ENCODE assay signal across 21 cellular contexts in the genomic region with DNA sequence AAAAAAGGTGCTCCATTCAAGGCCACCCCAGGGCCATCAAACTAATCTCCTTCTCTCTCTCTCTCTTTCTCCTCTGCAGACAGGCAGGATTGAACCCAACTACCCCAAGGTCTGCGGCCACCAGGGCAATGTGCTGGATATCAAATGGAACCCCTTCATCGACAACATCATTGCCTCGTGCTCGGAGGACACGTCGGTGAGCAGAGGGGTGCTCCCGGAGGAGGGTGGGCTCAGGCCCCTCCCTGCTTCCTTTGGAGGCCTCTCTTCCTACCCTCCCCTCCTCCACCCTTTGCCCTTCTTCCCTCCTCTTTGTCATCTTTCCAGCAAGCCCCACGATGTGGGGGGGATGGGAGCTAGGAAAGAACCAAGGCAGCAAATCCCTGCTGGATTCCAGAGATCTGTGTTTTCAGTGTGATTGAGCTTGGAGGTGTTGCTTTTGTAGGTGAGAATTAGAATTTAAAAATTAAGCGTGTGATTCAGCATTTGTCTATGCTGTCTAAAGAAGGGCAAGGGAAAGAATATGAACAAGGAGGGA.
A peak's percentile ranks its signal among the peaks of the same experiment; 100 is the strongest.
DNase-seq lines count a peak whose midpoint lies in the region; ATAC-seq, FAIRE-seq and TF ChIP-seq lines count a peak whose summit lies in the region.
"Had no signal": no experiment of that assay in that cellular context is flagged by ENCODE, and none has a peak within 500 bp of the region (broad histone marks: within the 10 kb centered on the region; RNA-seq: fewer than 3 reads in every experiment).

No MANE protein-coding gene starts in this region.

- no peak for TF ChIP-seq CTCF in type B pancreatic cell (conservative IDR thresholded peaks at IDR 0.05)

- no peaks in the 10 kb centered on the region for H3K79me1 ChIP-seq in mesendoderm (ENCODE audit: low read length)

- no peak overlapping the region for H3K4me3 ChIP-seq in mesendoderm (ENCODE audit: low read length)
- H3K4me3 ChIP-seq in GM23248 = no peak overlapping the region
- H3K4me3 ChIP-seq: A549 had no signal

- peak overlapping the region; percentile 45 for H3K23ac ChIP-seq in mesendoderm (ENCODE audit: low read length)

- DNase-seq in HTR-8/SVneo (ENCODE audit: insufficient read length, low spot score) (no peak), mesendoderm (peak; percentile 54), type B pancreatic cell (ENCODE audit: extremely low spot score, unreplicated experiment) (no peak), RCC 7860 (ENCODE audit: low spot score) (no peak), GM23248 (no peak)
- DNase-seq: EL, GF-D8, H7, HFFc6, NCI-H1105 treated with DMSO at 0.1 percent for 48 hours, NCI-H2029 treated with DMSO at 0.1 percent for 48 hours, NCI-H226, NCI-H524 treated with DMSO at 0.1 percent for 48 hours, SIG-M5, SK-N-SH had no signal

- H3K18ac ChIP-seq in mesendoderm (ENCODE audit: low read length) = no peak overlapping the region

- H3K4me3 Mint-ChIP-seq in activated T-helper 17 cell treated with anti-CD3 and anti-CD28 coated beads, Interleukin-2, amount 50 U/mL, for 72 hours = no peak overlapping the region
- no peak overlapping the region for H3K4me3 Mint-ChIP-seq in type B pancreatic cell
- H3K4me3 Mint-ChIP-seq: B cell, HFFc6, IgD-negative memory B cell had no signal

- no peaks in the 10 kb centered on the region for H3F3A ChIP-seq in GM23248 (ENCODE audit: insufficient read depth)

- no peak overlapping the region for H4K8ac ChIP-seq in mesendoderm (ENCODE audit: low read depth, low read length)

- in situ Hi-C loops in GM23248 (cut with MboI) = no loop called here

- no peak overlapping the region for H2BK15ac ChIP-seq in mesendoderm (replicated peaks; ENCODE audit: low read depth)

- H3K4ac ChIP-seq in mesendoderm (ENCODE audit: low read depth, low read length) = no peak overlapping the region

- peak; percentile 16 for FAIRE-seq in HTR-8/SVneo (lab: Jason Lieb, UNC)
- no peak for FAIRE-seq in RCC 7860 (lab: Jason Lieb, UNC)
- FAIRE-seq: A549, GM19239 had no signal

- no peak overlapping the region for H3K4me2 ChIP-seq in mesendoderm (ENCODE audit: low read length)
- no peak overlapping the region for H3K4me2 ChIP-seq in GM23248 (ENCODE audit: unreplicated experiment)
- H3K4me2 ChIP-seq: A549, SK-N-SH had no signal

- H3K56ac ChIP-seq in mesendoderm (ENCODE audit: low read length) = peak overlapping the region; percentile 70

- peak overlapping the region; percentile 4 for H3K27ac Mint-ChIP-seq in activated T-helper 17 cell treated with anti-CD3 and anti-CD28 coated beads, Interleukin-2, amount 50 U/mL, for 72 hours
- no peak overlapping the region for H3K27ac Mint-ChIP-seq in type B pancreatic cell
- H3K27ac Mint-ChIP-seq: B cell, HFFc6, IgD-negative memory B cell had no signal

- H2BK120ac ChIP-seq in mesendoderm (ENCODE audit: low read depth, low read length) = no peak overlapping the region

- WGBS in mesendoderm (ENCODE audit: extremely low coverage, insufficient coverage, low lambda C conversion rate) = 100% methylated on average over 1 of the region's 9 CpGs
- WGBS in GM23248 (ENCODE audit: low coverage in 1 of 2, low lambda C conversion rate in 2 of 2, missing lambda C conversion rate in 2 of 2), 2 experiments = 73 to 79% methylated on average over 5 to 9 of the region's 9 CpGs

- no peaks in the 10 kb centered on the region for H3K36me3 Mint-ChIP-seq in activated T-helper 17 cell treated with anti-CD3 and anti-CD28 coated beads, Interleukin-2, amount 50 U/mL, for 72 hours (ENCODE audit: low read depth)
- H3K36me3 Mint-ChIP-seq in type B pancreatic cell = no peaks in the 10 kb centered on the region
- H3K36me3 Mint-ChIP-seq: IgD-negative memory B cell had no signal

- no peaks in the 10 kb centered on the region for H3K9me2 ChIP-seq in GM23248 (ENCODE audit: insufficient read depth)
- H3K9me2 ChIP-seq: SK-N-SH had no signal

- H2BK5ac ChIP-seq in mesendoderm (ENCODE audit: low read length) = no peak overlapping the region

- peaks cover 4% of the 10 kb centered on the region for H3K4me1 Mint-ChIP-seq in activated T-helper 17 cell treated with anti-CD3 and anti-CD28 coated beads, Interleukin-2, amount 50 U/mL, for 72 hours
- H3K4me1 Mint-ChIP-seq in type B pancreatic cell (ENCODE audit: unreplicated experiment) = peaks cover 25% of the 10 kb centered on the region
- H3K4me1 Mint-ChIP-seq: B cell, IgD-negative memory B cell had no signal

- no peaks in the 10 kb centered on the region for H3K36me3 ChIP-seq in mesendoderm (ENCODE audit: control insufficient read depth, insufficient read depth, low read length)
- no peaks in the 10 kb centered on the region for H3K36me3 ChIP-seq in GM23248 (ENCODE audit: low read depth)

- H3K27me3 Mint-ChIP-seq in activated T-helper 17 cell treated with anti-CD3 and anti-CD28 coated beads, Interleukin-2, amount 50 U/mL, for 72 hours = peaks cover 10% of the 10 kb centered on the region
- peaks cover 3% of the 10 kb centered on the region for H3K27me3 Mint-ChIP-seq in type B pancreatic cell
- H3K27me3 Mint-ChIP-seq: IgD-negative memory B cell had no signal

- ATAC-seq in activated T-helper 17 cell treated with anti-CD3 and anti-CD28 coated beads, Interleukin-2, amount 50 U/mL, for 72 hours (replicated peaks) = no peak
- ATAC-seq: A549 had no signal

- H2AK5ac ChIP-seq in mesendoderm (ENCODE audit: low read length) = no peak overlapping the region

- no peaks in the 10 kb centered on the region for H3K79me2 ChIP-seq in mesendoderm (ENCODE audit: control insufficient read depth, insufficient read depth, low read length)
- H3K79me2 ChIP-seq in GM23248 (ENCODE audit: insufficient read depth) = no peaks in the 10 kb centered on the region

- H3K9me3 ChIP-seq in GM23248 (ENCODE audit: low read depth) = no peaks in the 10 kb centered on the region
- H3K9me3 ChIP-seq: A549, SK-N-SH had no signal

- no peaks in the 10 kb centered on the region for H3K9me3 Mint-ChIP-seq in activated T-helper 17 cell treated with anti-CD3 and anti-CD28 coated beads, Interleukin-2, amount 50 U/mL, for 72 hours
- H3K9me3 Mint-ChIP-seq in type B pancreatic cell = no peaks in the 10 kb centered on the region
- H3K9me3 Mint-ChIP-seq: HFFc6, IgD-negative memory B cell had no signal

- H2AFZ ChIP-seq in GM23248 = no peak overlapping the region

- H3K27ac ChIP-seq in mesendoderm (ENCODE audit: low read depth, low read length) = no peak overlapping the region
- H3K27ac ChIP-seq in temporal lobe (ENCODE audit: low read depth, low read length) = peak overlapping the region; percentile 33
- no peak overlapping the region for H3K27ac ChIP-seq in GM23248
- H3K27ac ChIP-seq: A549 had no signal

- H3K27me3 ChIP-seq in mesendoderm (ENCODE audit: insufficient read depth, low read length, poor library complexity) (no peaks in the 10 kb centered on the region), GM23248 (replicated peaks; ENCODE audit: insufficient read depth) (no peaks in the 10 kb centered on the region)

- H3K4me1 ChIP-seq in mesendoderm (ENCODE audit: control insufficient read depth, low read depth, low read length) = peaks cover 20% of the 10 kb centered on the region
- 0 out of 2 replicates have a peak, but pooled peaks cover 4% of the 10 kb centered on the region for H3K4me1 ChIP-seq in GM23248 (ENCODE audit: insufficient read depth)
- H3K4me1 ChIP-seq: A549 had no signal

- H3K9ac ChIP-seq in mesendoderm (ENCODE audit: low read length) = peak overlapping the region; percentile 21
- no peak overlapping the region for H3K9ac ChIP-seq in GM23248
- H3K9ac ChIP-seq: SK-N-SH had no signal

- H4K5ac ChIP-seq in mesendoderm (ENCODE audit: low read length) = no peak overlapping the region

- H4K20me1 ChIP-seq in GM23248 (ENCODE audit: insufficient read depth) = no peaks in the 10 kb centered on the region
